Comparison of ENCODE assay signal across 12 cellular contexts in genomic region chr6:111810321-111811235, GRCh38.
A peak's percentile ranks its signal among the peaks of the same experiment; 100 is the strongest.
DNase-seq lines count a peak whose midpoint lies in the region; ATAC-seq and TF ChIP-seq lines count a peak whose summit lies in the region.
"Had no signal": no experiment of that assay in that cellular context is flagged by ENCODE, and none has a peak within 500 bp of the region (broad histone marks: within the 10 kb centered on the region; RNA-seq: fewer than 3 reads in every experiment).

No MANE protein-coding gene starts in this region.

- H3K4me1 Mint-ChIP-seq in activated CD8-positive, alpha-beta memory T cell treated with anti-CD3 and anti-CD28 coated beads, Interleukin-2, amount 10 ng/mL, durations not matched to agents 7 days and 5 days, result peaks cover 88% of the 10 kb centered on the region
- H3K4me1 Mint-ChIP-seq in activated T-cell treated with anti-CD3 and anti-CD28 coated beads, Interleukin-2, amount 50 U/mL, for 4 hours (ENCODE audit: low read depth), result peaks cover 91% of the 10 kb centered on the region
- peaks cover 34% of the 10 kb centered on the region for H3K4me1 Mint-ChIP-seq in endothelial cell (ENCODE audit: unreplicated experiment)

- no peak overlapping the region for H3K4me3 ChIP-seq in trophoblast cell (ENCODE audit: low read depth, low read length)

- no peak for DNase-seq in activated CD8-positive, alpha-beta memory T cell treated with anti-CD3 and anti-CD28 coated beads, Interleukin-2, amount 10 ng/mL, durations not matched to agents 7 days and 5 days
- DNase-seq in activated CD8-positive, alpha-beta memory T cell treated with anti-CD3 and anti-CD28 coated beads for 24 hours, result no peak
- no peak for DNase-seq in activated T-cell treated with anti-CD3 and anti-CD28 coated beads, Interleukin-2, amount 50 U/mL, for 4 hours
- DNase-seq in endothelial cell (ENCODE audit: low spot score), result no peak
- DNase-seq in substantia nigra (lab: John Stamatoyannopoulos, UW), result peak in 5 of 49 donors; percentile 16 to 55 (median 23)
- DNase-seq in trophoblast cell, result no peak
- no peak for DNase-seq in NCI-H1436 treated with DMSO at 0.1 percent for 48 hours (lab: John Stamatoyannopoulos, UW)
- DNase-seq in NCI-H128 (lab: John Stamatoyannopoulos, UW; ENCODE audit: unreplicated experiment), result no peak
- DNase-seq: DND-41, islet precursor cell, NCI-H526 treated with DMSO at 0.1 percent for 48 hours had no signal

- CTCF ChIA-PET in activated CD8-positive, alpha-beta memory T cell treated with anti-CD3 and anti-CD28 coated beads, Interleukin-2, amount 10 ng/mL, durations not matched to agents 7 days and 5 days (lab: Charles Lee), result interaction anchor here (0.5 to 2.1 kb wide), 7 partner anchors 12 to 100 kb away, joined by 3 to 8 read pairs (median 5); no protein-coding TSS in a partner anchor

- H3K27ac ChIP-seq in substantia nigra (ENCODE audit: low read depth, low read length, poor library complexity, severe bottlenecking) (peak overlapping the region; percentile 56), trophoblast cell (ENCODE audit: low read depth, low read length) (no peak overlapping the region)
- H3K27ac ChIP-seq: VCaP had no signal

- no peak overlapping the region for H3K9ac ChIP-seq in trophoblast cell (ENCODE audit: low read length)

- TF ChIP-seq CTCF in endothelial cell (IDR thresholded peaks at IDR 0.05; ENCODE audit: unreplicated experiment), result no peak

- H3K14ac ChIP-seq in trophoblast cell (ENCODE audit: low read length), result no peak overlapping the region

- H3K79me2 ChIP-seq in trophoblast cell (ENCODE audit: control insufficient read depth, insufficient read depth, low read length, poor library complexity), result no peaks in the 10 kb centered on the region

- peaks cover 0 to 2% of the 10 kb centered on the region in 2 experiments for H3K36me3 ChIP-seq in trophoblast cell (ENCODE audit: control insufficient read depth in 1 of 2, insufficient read depth in 2 of 2, low read length in 2 of 2)

- H3K27me3 Mint-ChIP-seq in activated CD8-positive, alpha-beta memory T cell treated with anti-CD3 and anti-CD28 coated beads, Interleukin-2, amount 10 ng/mL, durations not matched to agents 7 days and 5 days, result no peaks in the 10 kb centered on the region
- H3K27me3 Mint-ChIP-seq in activated T-cell treated with anti-CD3 and anti-CD28 coated beads, Interleukin-2, amount 50 U/mL, for 4 hours (ENCODE audit: low read depth), result no peaks in the 10 kb centered on the region
- peaks cover 5% of the 10 kb centered on the region for H3K27me3 Mint-ChIP-seq in endothelial cell (ENCODE audit: unreplicated experiment)

- H3K23ac ChIP-seq in trophoblast cell (ENCODE audit: low read length), result no peak overlapping the region

- H3K27ac Mint-ChIP-seq in activated CD8-positive, alpha-beta memory T cell treated with anti-CD3 and anti-CD28 coated beads, Interleukin-2, amount 10 ng/mL, durations not matched to agents 7 days and 5 days, result peak overlapping the region; percentile 79
- H3K27ac Mint-ChIP-seq in endothelial cell (ENCODE audit: unreplicated experiment), result peak overlapping the region; percentile 19

- peaks cover 2% of the 10 kb centered on the region for H3K9me3 ChIP-seq in trophoblast cell (ENCODE audit: insufficient read depth, low read depth, low read length)

- no peak overlapping the region for H4K12ac ChIP-seq in trophoblast cell (ENCODE audit: low read depth, low read length)

- no peaks in the 10 kb centered on the region for H3K79me1 ChIP-seq in trophoblast cell (ENCODE audit: low read length)

- no peak overlapping the region for H2BK120ac ChIP-seq in trophoblast cell (ENCODE audit: insufficient read depth, low read length, poor library complexity)

- no peak overlapping the region for H4K91ac ChIP-seq in trophoblast cell (ENCODE audit: low read depth, low read length)

- no peak overlapping the region for H2AK5ac ChIP-seq in trophoblast cell (ENCODE audit: low read length)

- peaks cover 0 to 3% of the 10 kb centered on the region in 2 experiments for H3K4me1 ChIP-seq in trophoblast cell (ENCODE audit: control insufficient read depth in 1 of 2, insufficient read depth in 2 of 2, low read length in 2 of 2)

- no peaks in the 10 kb centered on the region for H3K27me3 ChIP-seq in trophoblast cell (ENCODE audit: insufficient read depth, low read length)

- no peak for ATAC-seq in activated CD8-positive, alpha-beta memory T cell treated with anti-CD3 and anti-CD28 coated beads, Interleukin-2, amount 10 ng/mL, durations not matched to agents 7 days and 5 days
- peak; percentile 19 to 25 for ATAC-seq in activated T-cell treated with anti-CD3 and anti-CD28 coated beads, Interleukin-2, amount 50 U/mL, for 4 hours

- H3K18ac ChIP-seq in trophoblast cell (ENCODE audit: low read length), result no peak overlapping the region

- no peak overlapping the region for H3K4ac ChIP-seq in trophoblast cell (ENCODE audit: low read depth, low read length)

- no peak overlapping the region for H2BK5ac ChIP-seq in trophoblast cell (ENCODE audit: low read depth, low read length, poor library complexity)

- peaks cover 30% of the 10 kb centered on the region for H3K36me3 Mint-ChIP-seq in activated CD8-positive, alpha-beta memory T cell treated with anti-CD3 and anti-CD28 coated beads, Interleukin-2, amount 10 ng/mL, durations not matched to agents 7 days and 5 days
- H3K36me3 Mint-ChIP-seq in activated T-cell treated with anti-CD3 and anti-CD28 coated beads, Interleukin-2, amount 50 U/mL, for 4 hours (ENCODE audit: insufficient read depth), result peaks cover 58% of the 10 kb centered on the region
- H3K36me3 Mint-ChIP-seq in endothelial cell (ENCODE audit: low read depth, unreplicated experiment), result peaks cover 44% of the 10 kb centered on the region

- H3K4me3 Mint-ChIP-seq in activated CD8-positive, alpha-beta memory T cell treated with anti-CD3 and anti-CD28 coated beads, Interleukin-2, amount 10 ng/mL, durations not matched to agents 7 days and 5 days, result peak overlapping the region; percentile 36
- peak overlapping the region; percentile 35 for H3K4me3 Mint-ChIP-seq in activated T-cell treated with anti-CD3 and anti-CD28 coated beads, Interleukin-2, amount 50 U/mL, for 4 hours
- no peak overlapping the region for H3K4me3 Mint-ChIP-seq in endothelial cell (ENCODE audit: unreplicated experiment)

- no peak overlapping the region for H2BK12ac ChIP-seq in trophoblast cell (ENCODE audit: low read length)

- H4K8ac ChIP-seq in trophoblast cell (ENCODE audit: low read depth, low read length), result no peak overlapping the region

- WGBS in trophoblast cell (ENCODE audit: extremely low coverage, insufficient coverage, insufficient read length), result no CpG with 5 or more reads among the region's 10 CpGs

- no peak overlapping the region for H3K4me2 ChIP-seq in trophoblast cell (ENCODE audit: low read length)

- H2AFZ ChIP-seq in trophoblast cell (ENCODE audit: insufficient read depth, low read length, poor library complexity), result no peak overlapping the region

- H3K9me3 Mint-ChIP-seq in activated CD8-positive, alpha-beta memory T cell treated with anti-CD3 and anti-CD28 coated beads, Interleukin-2, amount 10 ng/mL, durations not matched to agents 7 days and 5 days (ENCODE audit: low read depth), result no peaks in the 10 kb centered on the region
- H3K9me3 Mint-ChIP-seq in activated T-cell treated with anti-CD3 and anti-CD28 coated beads, Interleukin-2, amount 50 U/mL, for 4 hours, result no peaks in the 10 kb centered on the region
- H3K9me3 Mint-ChIP-seq in endothelial cell (ENCODE audit: unreplicated experiment), result no peaks in the 10 kb centered on the region
